In the genomic region with DNA sequence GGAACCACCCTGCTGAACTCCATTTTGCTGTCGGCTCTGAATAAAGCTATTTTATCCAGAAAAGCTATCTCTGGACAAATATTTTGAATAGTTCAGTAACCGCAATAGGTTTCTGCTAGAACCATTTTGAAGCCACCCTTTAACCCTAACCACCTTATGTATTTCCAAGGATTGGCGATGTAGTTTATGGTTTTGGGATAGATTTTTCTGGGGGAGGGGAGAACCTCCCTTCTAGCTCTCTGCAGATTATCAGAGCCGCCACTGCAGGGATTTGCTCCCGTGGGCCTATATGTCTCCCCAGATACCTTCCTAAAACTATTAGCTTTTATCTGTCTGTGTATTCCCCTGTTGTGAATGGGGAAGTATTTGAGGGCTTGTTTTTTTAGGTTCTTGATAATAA, we compare ENCODE assay signal across 10 cellular contexts. TPM values are rescaled to one million over a fixed set of nuclear protein-coding genes. Genes with fewer than 3 reads are reported as not detected.
DNase-seq lines count a peak whose midpoint lies in the region; ATAC-seq and TF ChIP-seq lines count a peak whose summit lies in the region.
"Had no signal": no experiment of that assay in that cellular context is flagged by ENCODE, and none has a peak within 500 bp of the region (broad histone marks: within the 10 kb centered on the region; RNA-seq: fewer than 3 reads in every experiment).

No MANE protein-coding gene starts in this region.

- peak overlapping the region; percentile 98 to 100 for H3K27ac ChIP-seq in breast epithelium
- H3K27ac ChIP-seq: C4-2B had no signal

- H3K4me1 ChIP-seq in breast epithelium, result peaks cover 5 to 9% of the 10 kb centered on the region in 2 donors

- no peaks in the 10 kb centered on the region for H3K36me3 ChIP-seq in breast epithelium

- H3K9me3 ChIP-seq in breast epithelium, result no peaks in the 10 kb centered on the region

- H3K4me3 ChIP-seq in NB4 (ENCODE audit: low read depth, low read length) (peak overlapping the region; percentile 75), breast epithelium (peak overlapping the region in 2 of 3 donors; percentile 7 to 100), skeletal muscle cell (ENCODE audit: low read depth, low read length) (peak overlapping the region; percentile 15)

- intact Hi-C loops in breast epithelium (cut with DNase I; ENCODE audit: low total_unique reads), result no loop called here

- H3K27me3 ChIP-seq in breast epithelium, result no peaks in the 10 kb centered on the region

- ATAC-seq in HG03135 (IDR thresholded peaks at IDR 0.05; ENCODE audit: unreplicated experiment), result no peak

- TF ChIP-seq CTCF in NB4 (IDR thresholded peaks at IDR 0.05; ENCODE audit: low read depth, low read length) (no peak), breast epithelium (IDR thresholded peaks at IDR 0.05) (no peak)

- no peak for TF ChIP-seq POLR2A in NB4 (IDR thresholded peaks at IDR 0.05; ENCODE audit: extremely low read depth, insufficient read length)
- TF ChIP-seq POLR2A in breast epithelium (IDR thresholded peaks at IDR 0.05), result no peak

- peak; percentile 7 for DNase-seq in NCI-H2227 (lab: John Stamatoyannopoulos, UW; ENCODE audit: unreplicated experiment)
- no peak for DNase-seq in NCI-H2227 treated with DMSO at 0.1 percent for 48 hours (lab: John Stamatoyannopoulos, UW)
- peak; percentile 30 for DNase-seq in NB4 (ENCODE audit: low read depth)
- DNase-seq in breast epithelium (ENCODE audit: low spot score in 2 of 2), result no peak
- DNase-seq in skeletal muscle cell (ENCODE audit: low read depth), result no peak
- DNase-seq in activated gamma-delta T cell treated with Interleukin-2 at 50 U/mL for 16 hours, result no peak
- DNase-seq in HPDE6-E6E7 (ENCODE audit: extremely low spot score), result no peak
- DNase-seq: effector CD8-positive, alpha-beta T cell had no signal

RNA-seq across cellular contexts. Expression of a gene that starts 1.8 kb away (rescaled TPM):
- 100 to 1,000 TPM; 329 to 646 (median 567) TPM for total RNA-seq in breast epithelium

RNA-seq across cellular contexts. Expression of a gene that starts 22.4 kb away (rescaled TPM):
- 10 to 100 TPM; 37.6 to 73.0 (median 58.3) TPM for total RNA-seq in breast epithelium

RNA-seq across cellular contexts. Expression of a gene that starts 38.4 kb away (rescaled TPM):
- total RNA-seq in breast epithelium, result 1 to 10 TPM in 2 of 3 donors, under 1 TPM in 1; 0.29 to 1.6 (median 1.4) TPM

RNA-seq across cellular contexts. Expression of a gene that starts 55.9 kb away (rescaled TPM):
- total RNA-seq in breast epithelium, result 100 to 1,000 TPM; 133 to 215 (median 150) TPM

Comparison
In these comparisons a context has a peak if more than half of its experiments do, and no peak if none do; other contexts are left out.
1. DNase-seq: peak in NCI-H2227 (single experiment) and NB4 (single experiment); none in NCI-H2227 treated with DMSO at 0.1 percent for 48 hours (single experiment), breast epithelium (0 of 2), skeletal muscle cell (single experiment), activated gamma-delta T cell treated with Interleukin-2 at 50 U/mL for 16 hours (single experiment) and HPDE6-E6E7 (single experiment).
2. H3K4me3 ChIP-seq: peak in every context shown above with its lines; median percentile 75 in NB4; 54 in breast epithelium; 15 in skeletal muscle cell.